Comparison of ENCODE assay signal across 22 cellular contexts in the genomic region with DNA sequence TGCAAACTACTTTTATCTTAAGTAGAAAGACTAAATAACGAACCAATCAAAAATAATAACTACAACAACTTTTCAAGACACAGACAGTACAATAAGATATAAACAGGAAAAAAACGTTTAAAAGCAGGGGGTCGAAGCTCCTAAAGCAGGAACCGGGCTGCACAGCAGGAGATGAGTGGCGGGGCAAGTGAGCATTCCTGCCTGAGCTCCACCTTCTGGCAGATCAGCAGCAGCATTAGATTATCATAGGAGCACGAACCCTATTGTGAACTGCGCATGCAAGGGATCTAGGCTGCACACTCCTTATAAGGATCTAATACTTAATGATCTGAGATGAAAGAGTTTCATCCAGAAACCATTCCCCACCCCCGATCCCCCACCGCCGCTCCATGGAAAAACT.
DNase-seq lines count a peak whose midpoint lies in the region; ATAC-seq, FAIRE-seq and TF ChIP-seq lines count a peak whose summit lies in the region.
"Had no signal": no experiment of that assay in that cellular context is flagged by ENCODE, and none has a peak within 500 bp of the region (broad histone marks: within the 10 kb centered on the region; RNA-seq: fewer than 3 reads in every experiment).

No MANE protein-coding gene starts in this region.

- H3K27ac ChIP-seq in A549 (no peak overlapping the region), HEK293 (ENCODE audit: extremely low read depth, low read depth, low read length) (no peak overlapping the region)
- H3K27ac ChIP-seq: vagina had no signal

- H3K4me3 ChIP-seq in A549 (no peak overlapping the region), HEK293 (ENCODE audit: low read depth, low read length) (no peak overlapping the region)
- H3K4me3 ChIP-seq: vagina had no signal

- FAIRE-seq in A549 (lab: Jason Lieb, UNC) = peak; percentile 96
- FAIRE-seq in frontal cortex (lab: Jason Lieb, UNC) = no peak
- FAIRE-seq: GM12892 had no signal

- no peak for TF ChIP-seq RAD21 in A549 (conservative IDR thresholded peaks at IDR 0.05 in 1 of 2, IDR thresholded peaks at IDR 0.05 in 1 of 2)

- TF ChIP-seq CTCF in A549 (IDR thresholded peaks at IDR 0.05) (no peak; the same call in 2 of the 3 replicates), HEK293 (tag by site-specific recombination; IDR thresholded peaks at IDR 0.05) (no peak), endothelial cell (IDR thresholded peaks at IDR 0.05; ENCODE audit: unreplicated experiment) (no peak)

- H3K9me3 Mint-ChIP-seq in endothelial cell (ENCODE audit: unreplicated experiment) = no peaks in the 10 kb centered on the region
- H3K9me3 Mint-ChIP-seq: CD4-positive, alpha-beta T cell had no signal

- 5% methylated on average over 10 of the region's 10 CpGs for WGBS in A549 (ENCODE audit: missing lambda C conversion rate)

- H3K9me3 ChIP-seq in A549 (no peaks in the 10 kb centered on the region), HEK293 (ENCODE audit: control insufficient read depth, insufficient read depth, low read depth, low read length) (no peaks in the 10 kb centered on the region)
- H3K9me3 ChIP-seq: vagina had no signal

- ATAC-seq in A549 = peak; percentile 47 to 72; a peak in 4 of 6 replicates
- no peak for ATAC-seq in GM19395 (IDR thresholded peaks at IDR 0.05; ENCODE audit: unreplicated experiment)
- ATAC-seq: naive thymus-derived CD4-positive, alpha-beta T cell; stimulated activated effector memory CD8-positive, alpha-beta T cell treated with anti-CD3 and anti-CD28 coated beads, Interleukin-12 subunit alpha, Interleukin-12 subunit beta, amount 100 ng/mL, for 72 hours had no signal

- H3K4me1 ChIP-seq in A549 (no peaks in the 10 kb centered on the region), HEK293 (ENCODE audit: control insufficient read depth, insufficient read depth, low read length) (no peaks in the 10 kb centered on the region)
- H3K4me1 ChIP-seq: vagina had no signal

- TF ChIP-seq EP300 in A549 (IDR thresholded peaks at IDR 0.05) = no peak

- H3K27me3 Mint-ChIP-seq in endothelial cell (ENCODE audit: unreplicated experiment) = peaks cover 1% of the 10 kb centered on the region
- H3K27me3 Mint-ChIP-seq: CD4-positive, alpha-beta T cell had no signal

- peak in 1 of 2 experiments; percentile 4 for DNase-seq in A549 (ENCODE audit: low read depth in 1 of 2, low spot score in 1 of 2)
- peak; percentile 7 for DNase-seq in OCI-M1 (lab: John Stamatoyannopoulos, UW)
- DNase-seq in endothelial cell (ENCODE audit: low spot score) = peak; percentile 3
- no peak for DNase-seq in activated CD4-positive, alpha-beta T cell treated with anti-CD3 and anti-CD28 coated beads, Interleukin-2, amount 50 U/mL, for 48 hours
- DNase-seq in frontal cortex (ENCODE audit: low spot score in 2 of 2) = no peak
- DNase-seq in NCI-H2107 (lab: John Stamatoyannopoulos, UW) = no peak
- DNase-seq: activated CD4-positive, alpha-beta T cell treated with anti-CD3 and anti-CD28 coated beads, Interleukin-2, amount 10 ng/mL, durations not matched to agents 7 days and 5 days; activated CD8-positive, alpha-beta memory T cell treated with anti-CD3 and anti-CD28 coated beads, Interleukin-2, amount 50 U/mL, for 48 hours; activated effector memory CD4-positive, alpha-beta T cell treated with Interleukin-2 at 50 U/mL for 16 hours; CD4-positive, alpha-beta T cell; DMS79; H7; MM.1S; naive thymus-derived CD4-positive, alpha-beta T cell; NCI-H1694; NCI-H345; SHP77 had no signal

- H3K4me1 Mint-ChIP-seq in endothelial cell (ENCODE audit: unreplicated experiment) = no peaks in the 10 kb centered on the region
- H3K4me1 Mint-ChIP-seq: activated CD4-positive, alpha-beta T cell treated with anti-CD3 and anti-CD28 coated beads, Interleukin-2, amount 10 ng/mL, durations not matched to agents 7 days and 5 days; stimulated activated effector memory CD8-positive, alpha-beta T cell treated with anti-CD3 and anti-CD28 coated beads, Interleukin-12 subunit alpha, Interleukin-12 subunit beta, amount 100 ng/mL, for 72 hours had no signal

- no peak for TF ChIP-seq POLR2A in A549 (IDR thresholded peaks at IDR 0.05; ENCODE audit: low read length)

- H3K27ac Mint-ChIP-seq in endothelial cell (ENCODE audit: unreplicated experiment) = no peak overlapping the region
- H3K27ac Mint-ChIP-seq: activated CD4-positive, alpha-beta T cell treated with anti-CD3 and anti-CD28 coated beads, Interleukin-2, amount 10 ng/mL, durations not matched to agents 7 days and 5 days; CD4-positive, alpha-beta T cell; naive thymus-derived CD4-positive, alpha-beta T cell; stimulated activated effector memory CD8-positive, alpha-beta T cell treated with anti-CD3 and anti-CD28 coated beads, Interleukin-12 subunit alpha, Interleukin-12 subunit beta, amount 100 ng/mL, for 72 hours had no signal

- no peaks in the 10 kb centered on the region for H3K36me3 Mint-ChIP-seq in endothelial cell (ENCODE audit: low read depth, unreplicated experiment)
- H3K36me3 Mint-ChIP-seq: stimulated activated effector memory CD8-positive, alpha-beta T cell treated with anti-CD3 and anti-CD28 coated beads, Interleukin-12 subunit alpha, Interleukin-12 subunit beta, amount 100 ng/mL, for 72 hours had no signal

- POLR2A ChIA-PET in A549 (lab: Yijun Ruan, JAX) = no interaction called here
- POLR2A ChIA-PET in HEK293 (lab: Yijun Ruan, JAX) = no interaction called here

- H3K36me3 ChIP-seq in HEK293 (ENCODE audit: control insufficient read depth in 2 of 2, insufficient read depth in 1 of 2, low read length in 2 of 2) = no peaks in the 10 kb centered on the region
- H3K36me3 ChIP-seq: vagina had no signal

- H3K4me3 Mint-ChIP-seq in endothelial cell (ENCODE audit: unreplicated experiment) = no peak overlapping the region
- H3K4me3 Mint-ChIP-seq: activated CD4-positive, alpha-beta T cell treated with anti-CD3 and anti-CD28 coated beads, Interleukin-2, amount 10 ng/mL, durations not matched to agents 7 days and 5 days; CD4-positive, alpha-beta T cell; naive thymus-derived CD4-positive, alpha-beta T cell; stimulated activated effector memory CD8-positive, alpha-beta T cell treated with anti-CD3 and anti-CD28 coated beads, Interleukin-12 subunit alpha, Interleukin-12 subunit beta, amount 100 ng/mL, for 72 hours had no signal

- CTCF ChIA-PET in A549 (lab: Yijun Ruan, JAX) = no interaction called here
- CTCF ChIA-PET in HEK293 (lab: Yijun Ruan, JAX) = interaction anchor here (1.0 kb wide), 1 partner anchor 9 kb away, joined by 3 read pairs; no protein-coding TSS in a partner anchor

- no peak overlapping the region for H3K4me2 ChIP-seq in A549

TF ChIP-seq in A549, 52 proteins besides CTCF, POLR2A, EP300 and RAD21:
- TF ChIP-seq HOXB13 (CRISPR knock-in tag; IDR thresholded peaks at IDR 0.05; ENCODE audit: low read depth) (no peak), SMC3 (IDR thresholded peaks at IDR 0.05) (peak; percentile 15; the same call in 1 of the 3 replicates)

TF ChIP-seq in HEK293, 187 proteins besides CTCF, POLR2A, EP300 and RAD21:
- TF ChIP-seq ZNF341 (tag by site-specific recombination; IDR thresholded peaks at IDR 0.05; ENCODE audit: low read depth) = no peak
- 0 out of 2 replicates have a peak, but pooled peaks have one; percentile 29 for TF ChIP-seq GLIS1 (tag by site-specific recombination; IDR thresholded peaks at IDR 0.05)

Comparison
In these comparisons a context has a peak if more than half of its experiments do, and no peak if none do; other contexts are left out.
1. DNase-seq: peak in OCI-M1 (single experiment) and endothelial cell (single experiment); none in activated CD4-positive, alpha-beta T cell treated with anti-CD3 and anti-CD28 coated beads, Interleukin-2, amount 50 U/mL, for 48 hours (0 of 2), frontal cortex (0 of 2) and NCI-H2107 (single experiment).